Comparison of ENCODE assay signal across 29 cellular contexts in genomic region chr21:19993186-19993711, GRCh38.
"Had no signal": no experiment of that assay in that cellular context is flagged by ENCODE, and none has a peak within 500 bp of the region (broad histone marks: within the 10 kb centered on the region; RNA-seq: fewer than 3 reads in every experiment).

No MANE protein-coding gene starts in this region.

- H3K4me3 ChIP-seq: adrenal gland, cardiac muscle cell, PC-9 had no signal

- H3K4me1 Mint-ChIP-seq: activated CD4-positive, alpha-beta T cell treated with anti-CD3 and anti-CD28 coated beads, Interleukin-2, amount 10 ng/mL, durations not matched to agents 24 days and 14 days; brain; central memory CD8-positive, alpha-beta T cell had no signal

- H3K4me3 Mint-ChIP-seq: activated CD4-positive, alpha-beta T cell treated with anti-CD3 and anti-CD28 coated beads, Interleukin-2, amount 10 ng/mL, durations not matched to agents 24 days and 14 days; activated CD8-positive, alpha-beta T cell treated with anti-CD3 and anti-CD28 coated beads, Interleukin-2, amount 10 ng/mL, durations not matched to agents 7 days and 5 days; activated naive CD4-positive, alpha-beta T cell treated with anti-CD3 and anti-CD28 coated beads for 36 hours; activated T-cell treated with anti-CD3 and anti-CD28 coated beads, Interleukin-2, amount 50 U/mL, for 24 hours; brain; central memory CD8-positive, alpha-beta T cell had no signal

- H3K27me3 Mint-ChIP-seq: activated CD4-positive, alpha-beta T cell treated with anti-CD3 and anti-CD28 coated beads, Interleukin-2, amount 10 ng/mL, durations not matched to agents 24 days and 14 days; activated T-cell treated with anti-CD3 and anti-CD28 coated beads, Interleukin-2, amount 50 U/mL, for 24 hours; brain; central memory CD8-positive, alpha-beta T cell had no signal

- H3K27ac ChIP-seq: adrenal gland, cardiac muscle cell, PC-9, RWPE1, WERI-Rb-1 had no signal

- H3K4me1 ChIP-seq: adrenal gland had no signal

- H2AFZ ChIP-seq: PC-9 had no signal

- H3K36me3 Mint-ChIP-seq: brain had no signal

- DNase-seq: activated CD4-positive, alpha-beta T cell treated with anti-CD3 and anti-CD28 coated beads, Interleukin-2, amount 10 ng/mL, durations not matched to agents 24 days and 14 days; activated CD4-positive, alpha-beta T cell treated with anti-CD3 and anti-CD28 coated beads, Interleukin-2, amount 50 U/mL, for 48 hours; activated CD8-positive, alpha-beta T cell treated with anti-CD3 and anti-CD28 coated beads, Interleukin-2, amount 10 ng/mL, durations not matched to agents 7 days and 5 days; activated gamma-delta T cell; activated naive CD4-positive, alpha-beta T cell treated with anti-CD3 and anti-CD28 coated beads for 36 hours; activated T-cell treated with anti-CD3 and anti-CD28 coated beads, Interleukin-2, amount 50 U/mL, for 24 hours; adrenal gland; anterior cingulate cortex; NCI-H1092 treated with DMSO at 0.1 percent for 48 hours; NCI-H1417 treated with DMSO at 0.1 percent for 48 hours; NCI-H187 treated with DMSO at 0.1 percent for 48 hours; NCI-H2081; NCI-H226; NCI-H446 treated with DMSO at 0.1 percent for 48 hours; NK-92 treated with Interleukin-12 subunit alpha and Interleukin-12 subunit beta, amount 100 ng/mL, for 24 hours; PC-9; Right ventricle myocardium superior; SW 1271; T-helper 1 cell; T-helper 2 cell; WERI-Rb-1 had no signal

- H3K27ac Mint-ChIP-seq: activated CD4-positive, alpha-beta T cell treated with anti-CD3 and anti-CD28 coated beads, Interleukin-2, amount 10 ng/mL, durations not matched to agents 24 days and 14 days; activated CD8-positive, alpha-beta T cell treated with anti-CD3 and anti-CD28 coated beads, Interleukin-2, amount 10 ng/mL, durations not matched to agents 7 days and 5 days; activated naive CD4-positive, alpha-beta T cell treated with anti-CD3 and anti-CD28 coated beads for 36 hours; activated naive CD4-positive, alpha-beta T cell treated with anti-CD3 and anti-CD28 coated beads, Interleukin-2, amount 50 U/mL, for 72 hours; activated T-cell treated with anti-CD3 and anti-CD28 coated beads, Interleukin-2, amount 50 U/mL, for 24 hours; activated T-helper 2 cell treated with anti-CD3 and anti-CD28 coated beads, Interferon-gamma antibody, Interleukin-2, Interleukin-4, amounts not matched to agents 10 μg/mL and 5 μg/mL and 100 μg/mL, durations not matched to agents 14 hours and 24 hours and 36 hours; brain had no signal

- H3K4me2 ChIP-seq: PC-9 had no signal

- FAIRE-seq: RCC 7860, TTC549 had no signal

- ATAC-seq: activated CD8-positive, alpha-beta T cell treated with anti-CD3 and anti-CD28 coated beads, Interleukin-2, amount 10 ng/mL, durations not matched to agents 7 days and 5 days; activated naive CD4-positive, alpha-beta T cell treated with anti-CD3 and anti-CD28 coated beads, Interleukin-2, amount 50 U/mL, for 72 hours had no signal

- H3K27me3 ChIP-seq: adrenal gland, cardiac muscle cell had no signal

- H3K36me3 ChIP-seq: adrenal gland, cardiac muscle cell, WERI-Rb-1 had no signal
